Comparison of ENCODE assay signal across 10 cellular contexts in genomic region chr14:91142214-91142668, GRCh38. TPM values are rescaled to one million over a fixed set of nuclear protein-coding genes. Genes with fewer than 3 reads are reported as not detected.
DNase-seq lines count a peak whose midpoint lies in the region; ATAC-seq and TF ChIP-seq lines count a peak whose summit lies in the region.
"Had no signal": no experiment of that assay in that cellular context is flagged by ENCODE, and none has a peak within 500 bp of the region (broad histone marks: within the 10 kb centered on the region; RNA-seq: fewer than 3 reads in every experiment).

No MANE protein-coding gene starts in this region.

- H3K4me1 ChIP-seq in upper lobe of right lung (peaks cover 21% of the 10 kb centered on the region), mesendoderm (ENCODE audit: control insufficient read depth, low read depth, low read length) (peaks cover 2% of the 10 kb centered on the region)
- H3K4me1 ChIP-seq: BE2C had no signal

- no peak overlapping the region for H3K56ac ChIP-seq in mesendoderm (ENCODE audit: low read length)

- no peak overlapping the region for H3K4me3 ChIP-seq in upper lobe of right lung
- no peak overlapping the region for H3K4me3 ChIP-seq in mesendoderm (ENCODE audit: low read length)

- H3K79me1 ChIP-seq in mesendoderm (ENCODE audit: low read length): no peaks in the 10 kb centered on the region

- H3K27ac ChIP-seq in upper lobe of right lung (peak overlapping the region; percentile 42), mesendoderm (ENCODE audit: low read depth, low read length) (no peak overlapping the region)

- H3K36me3 ChIP-seq in upper lobe of right lung (peaks cover 20% of the 10 kb centered on the region), mesendoderm (ENCODE audit: control insufficient read depth, insufficient read depth, low read length) (no peaks in the 10 kb centered on the region)
- H3K36me3 ChIP-seq: BE2C had no signal

- intact Hi-C loops in upper lobe of right lung (cut with DNase I): no loop called here

- no peak overlapping the region for H4K8ac ChIP-seq in mesendoderm (ENCODE audit: low read depth, low read length)

- no peak overlapping the region for H3K4ac ChIP-seq in mesendoderm (ENCODE audit: low read depth, low read length)

- no peaks in the 10 kb centered on the region for H3K9me3 ChIP-seq in upper lobe of right lung
- H3K9me3 ChIP-seq: BE2C had no signal

- no CpG with 5 or more reads among the region's 1 CpG for WGBS in mesendoderm (ENCODE audit: extremely low coverage, insufficient coverage, low lambda C conversion rate)

- peak; percentile 8 for DNase-seq in stimulated activated CD4-positive, alpha-beta T cell treated with anti-CD3 and anti-CD28 coated beads, Interleukin-4, amount 100 ng/mL, for 24 hours
- DNase-seq in stimulated activated CD4-positive, alpha-beta T cell treated with anti-CD3 and anti-CD28 coated beads, Interleukin-2, amount 100 ng/mL, for 48 hours: no peak
- DNase-seq in SKM-1 treated with dmso at 0.1 percent for 144 hours (lab: John Stamatoyannopoulos, UW; ENCODE audit: unreplicated experiment) (peak; percentile 2), upper lobe of right lung (no peak), DMS114 treated with DMSO at 0.1 percent for 48 hours (lab: John Stamatoyannopoulos, UW; ENCODE audit: unreplicated experiment) (no peak), mesendoderm (no peak), nucleus accumbens (lab: John Stamatoyannopoulos, UW) (no peak)
- DNase-seq: BE2C, NCI-H187 had no signal

- no peak overlapping the region for H2BK5ac ChIP-seq in mesendoderm (ENCODE audit: low read length)

- H3K79me2 ChIP-seq in mesendoderm (ENCODE audit: control insufficient read depth, insufficient read depth, low read length): no peaks in the 10 kb centered on the region

- no peak overlapping the region for H3K4me2 ChIP-seq in mesendoderm (ENCODE audit: low read length)

- TF ChIP-seq CTCF in upper lobe of right lung (IDR thresholded peaks at IDR 0.05): no peak

- H4K5ac ChIP-seq in mesendoderm (ENCODE audit: low read length): no peak overlapping the region

- H3K27me3 ChIP-seq in upper lobe of right lung (no peaks in the 10 kb centered on the region), mesendoderm (ENCODE audit: insufficient read depth, low read length, poor library complexity) (no peaks in the 10 kb centered on the region)
- H3K27me3 ChIP-seq: BE2C had no signal

- no peak overlapping the region for H3K9ac ChIP-seq in mesendoderm (ENCODE audit: low read length)

- H2AK5ac ChIP-seq in mesendoderm (ENCODE audit: low read length): no peak overlapping the region

- no peak overlapping the region for H2BK120ac ChIP-seq in mesendoderm (ENCODE audit: low read depth, low read length)

- peak; percentile 86 for ATAC-seq in HG03060 (IDR thresholded peaks at IDR 0.05; ENCODE audit: low read depth, unreplicated experiment)
- ATAC-seq in upper lobe of right lung: peak; percentile 43

- no peak overlapping the region for H3K23ac ChIP-seq in mesendoderm (ENCODE audit: low read length)

- H2BK15ac ChIP-seq in mesendoderm (replicated peaks; ENCODE audit: low read depth): no peak overlapping the region

- no peak overlapping the region for H3K18ac ChIP-seq in mesendoderm (ENCODE audit: low read length)

RNA-seq across cellular contexts. Expression of gene DGLUCY, which starts 28.4 kb away (rescaled TPM):
- 77.6 TPM for total RNA-seq in upper lobe of right lung
- 9.2 TPM for polyA plus RNA-seq in mesendoderm (2013, experiment 1 of 2)
- 9.7 TPM for polyA plus RNA-seq in mesendoderm (2013, experiment 2 of 2)

Comparison
In these comparisons a context has a peak if more than half of its experiments do, and no peak if none do; other contexts are left out.
1. DNase-seq: peak in stimulated activated CD4-positive, alpha-beta T cell treated with anti-CD3 and anti-CD28 coated beads, Interleukin-4, amount 100 ng/mL, for 24 hours (single experiment) and SKM-1 treated with dmso at 0.1 percent for 144 hours (single experiment); none in stimulated activated CD4-positive, alpha-beta T cell treated with anti-CD3 and anti-CD28 coated beads, Interleukin-2, amount 100 ng/mL, for 48 hours (0 of 2), upper lobe of right lung (single experiment), DMS114 treated with DMSO at 0.1 percent for 48 hours (single experiment), mesendoderm (single experiment) and nucleus accumbens (0 of 56).